ENCODE assay signal across 1 cellular context in genomic region chr15:74235962-74236361, GRCh38.
TF ChIP-seq lines count a peak whose summit lies in the region.

CCDC33 (plus strand) TSS chr15:74236326; CDS start chr15:74236720, 394 bp downstream.

TF ChIP-seq in GM23338, 12 proteins besides CTCF, POLR2A, EP300 and RAD21 (continued from another document):
- TF ChIP-seq ZNF462 (CRISPR knock-in tag; IDR thresholded peaks at IDR 0.05): no peak
- TF ChIP-seq ETS1 (IDR thresholded peaks at IDR 0.05): no peak
- no peak for TF ChIP-seq EZH2 (IDR thresholded peaks at IDR 0.05; ENCODE audit: low read depth, unreplicated experiment)
- no peak for TF ChIP-seq CREB1 (CRISPR knock-in tag; IDR thresholded peaks at IDR 0.05; ENCODE audit: low read depth)
TF ChIP-seq in GM23338: peak in this region for 0.
